In the genomic region with DNA sequence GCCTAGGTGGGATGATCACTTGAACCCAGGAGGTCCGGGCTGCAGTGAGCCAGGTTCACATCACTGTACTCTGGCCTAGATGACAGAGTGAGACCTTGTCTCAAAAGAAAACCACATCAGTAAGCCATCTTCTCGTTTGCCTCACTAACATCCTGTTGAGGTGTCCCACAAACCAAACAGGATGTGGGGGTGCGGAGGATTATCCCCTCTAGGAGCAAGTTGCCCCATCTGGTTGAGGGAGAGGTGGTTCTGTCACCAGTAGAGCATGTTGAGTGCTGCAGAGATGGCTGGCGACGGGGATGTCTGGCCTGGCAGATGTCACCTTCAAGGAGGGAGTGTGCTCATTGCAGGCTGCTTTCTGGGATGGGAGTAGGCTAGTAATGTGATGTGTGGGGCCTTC, we compare ENCODE assay signal across 9 cellular contexts.
DNase-seq lines count a peak whose midpoint lies in the region; ATAC-seq and TF ChIP-seq lines count a peak whose summit lies in the region.
"Had no signal": no experiment of that assay in that cellular context is flagged by ENCODE, and none has a peak within 500 bp of the region (broad histone marks: within the 10 kb centered on the region; RNA-seq: fewer than 3 reads in every experiment).

No MANE protein-coding gene starts in this region.

- peak; percentile 76 for DNase-seq in NK-92 treated with Interleukin-12 subunit alpha and Interleukin-12 subunit beta, amount 100 ng/mL, for 24 hours (lab: John Stamatoyannopoulos, UW)
- DNase-seq in NK-92 (lab: John Stamatoyannopoulos, UW; ENCODE audit: unreplicated experiment) (no peak), glutamatergic neuron (no peak), transverse colon (peak; percentile 24), NCI-H1436 (lab: John Stamatoyannopoulos, UW) (no peak), NCI-H1436 treated with DMSO at 0.1 percent for 48 hours (lab: John Stamatoyannopoulos, UW) (no peak)
- DNase-seq in activated CD4-positive, alpha-beta T cell treated with anti-CD3 and anti-CD28 coated beads, Interleukin-2, amount 50 U/mL, for 1 hour = peak; percentile 49

- no peak for TF ChIP-seq EP300 in transverse colon (IDR thresholded peaks at IDR 0.05; ENCODE audit: low read depth)

- intact Hi-C loops in transverse colon (cut with DNase I; ENCODE audit: low total_unique reads) = loop anchor here (5.0 kb wide), 1 partner anchor 76 kb away; no protein-coding TSS in a partner anchor

- peaks cover 10% of the 10 kb centered on the region for H3K4me1 Mint-ChIP-seq in glutamatergic neuron (ENCODE audit: low read depth, unreplicated experiment)

- TF ChIP-seq CTCF in glutamatergic neuron (IDR thresholded peaks at IDR 0.05; ENCODE audit: partially characterized antibody, unreplicated experiment) (no peak), transverse colon (IDR thresholded peaks at IDR 0.05) (no peak)

- TF ChIP-seq POLR2A in transverse colon (IDR thresholded peaks at IDR 0.05) = no peak

- in situ Hi-C loops in transverse colon (cut with MboI; ENCODE audit: low pct_ligation_motif_present in 1 of 4, low pct_unique_long_range_greater_than_20kb in 1 of 4, low sequenced_read_pairs in 3 of 4) = no loop called here

- H3K9me3 ChIP-seq in transverse colon = no peaks in the 10 kb centered on the region

- peaks cover 2% of the 10 kb centered on the region for H3K27me3 Mint-ChIP-seq in glutamatergic neuron (ENCODE audit: unreplicated experiment)

- H3K36me3 ChIP-seq in transverse colon = no peaks in the 10 kb centered on the region

- H3K36me3 Mint-ChIP-seq in glutamatergic neuron (ENCODE audit: unreplicated experiment) = no peaks in the 10 kb centered on the region

- H3K27ac Mint-ChIP-seq in glutamatergic neuron (ENCODE audit: unreplicated experiment) = peak overlapping the region; percentile 76

- ATAC-seq in HG03565 (IDR thresholded peaks at IDR 0.05; ENCODE audit: unreplicated experiment) = no peak

- no peaks in the 10 kb centered on the region for H3K27me3 ChIP-seq in transverse colon

- H3K27ac ChIP-seq in transverse colon = no peak overlapping the region
- H3K27ac ChIP-seq: 22Rv1 had no signal

- peaks cover 0 to 32% (median 14%) of the 10 kb centered on the region in 4 donors for H3K4me1 ChIP-seq in transverse colon

- no peak overlapping the region for H3K4me3 Mint-ChIP-seq in glutamatergic neuron (ENCODE audit: unreplicated experiment)

- no peaks in the 10 kb centered on the region for H3K9me3 Mint-ChIP-seq in glutamatergic neuron (ENCODE audit: unreplicated experiment)

- H3K4me3 ChIP-seq in transverse colon = no peak overlapping the region

- 73 to 77% methylated on average over 3 to 5 of the region's 5 CpGs for WGBS in transverse colon (ENCODE audit: low coverage in 1 of 2), 2 donors

Comparison
In these comparisons a context has a peak if more than half of its experiments do, and no peak if none do; other contexts are left out.
1. DNase-seq: peak in NK-92 treated with Interleukin-12 subunit alpha and Interleukin-12 subunit beta, amount 100 ng/mL, for 24 hours (single experiment), activated CD4-positive, alpha-beta T cell treated with anti-CD3 and anti-CD28 coated beads, Interleukin-2, amount 50 U/mL, for 1 hour (single experiment) and transverse colon (single experiment); none in NK-92 (single experiment), glutamatergic neuron (single experiment), NCI-H1436 (single experiment) and NCI-H1436 treated with DMSO at 0.1 percent for 48 hours (single experiment).